ENCODE assay signal across 23 cellular contexts in the genomic region with DNA sequence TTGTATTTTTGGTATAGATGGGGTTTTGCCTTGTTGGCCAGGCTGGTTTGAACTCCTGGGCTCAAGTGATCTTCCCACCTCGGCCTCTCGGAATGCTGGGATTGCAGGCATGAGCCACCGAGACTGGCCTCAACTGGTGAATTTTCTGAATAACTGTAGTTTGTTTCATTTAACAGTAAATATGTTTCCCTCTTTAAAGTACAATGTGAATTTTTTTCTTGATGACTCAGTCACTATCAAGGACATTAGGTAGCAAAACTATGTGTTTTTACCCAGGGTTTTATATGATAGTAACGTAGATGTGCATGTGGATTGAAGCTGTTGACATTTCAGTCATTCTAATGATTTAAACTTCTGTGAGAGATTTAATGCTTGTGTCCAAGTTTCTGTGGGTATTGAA.
"Had no signal": no experiment of that assay in that cellular context is flagged by ENCODE, and none has a peak within 500 bp of the region (broad histone marks: within the 10 kb centered on the region; RNA-seq: fewer than 3 reads in every experiment).

No MANE protein-coding gene starts in this region.

- H3K4me1 Mint-ChIP-seq: activated CD4-positive, alpha-beta T cell treated with anti-CD3 and anti-CD28 coated beads, Interleukin-2, amount 10 ng/mL, durations not matched to agents 24 days and 14 days; activated CD8-positive, alpha-beta memory T cell treated with anti-CD3 and anti-CD28 coated beads, Interleukin-2, amount 10 ng/mL, durations not matched to agents 7 days and 5 days; activated T-helper 17 cell treated with anti-CD3 and anti-CD28 coated beads, Interleukin-2, amount 50 U/mL, for 72 hours had no signal

- H3K4me3 ChIP-seq: adrenal gland, gastrocnemius medialis, pancreas, psoas muscle, thyroid gland had no signal

- H3K4me3 Mint-ChIP-seq: activated CD4-positive, alpha-beta T cell treated with anti-CD3 and anti-CD28 coated beads, Interleukin-2, amount 10 ng/mL, durations not matched to agents 24 days and 14 days; activated CD8-positive, alpha-beta memory T cell treated with anti-CD3 and anti-CD28 coated beads, Interleukin-2, amount 10 ng/mL, durations not matched to agents 7 days and 5 days; activated CD8-positive, alpha-beta T cell treated with anti-CD3 and anti-CD28 coated beads for 36 hours; activated T-helper 17 cell treated with anti-CD3 and anti-CD28 coated beads, Interleukin-2, amount 50 U/mL, for 72 hours; natural killer cell treated with Interleukin-12 subunit alpha and Interleukin-12 subunit beta and Interleukin-15 and Interleukin-18, amount 100 ng/mL, for 72 hours had no signal

- H3K9me3 Mint-ChIP-seq: activated CD4-positive, alpha-beta T cell treated with anti-CD3 and anti-CD28 coated beads, Interleukin-2, amount 10 ng/mL, durations not matched to agents 24 days and 14 days; activated CD8-positive, alpha-beta T cell treated with anti-CD3 and anti-CD28 coated beads for 36 hours; activated naive CD4-positive, alpha-beta T cell treated with anti-CD3 and anti-CD28 coated beads, Interleukin-2, amount 50 U/mL, for 72 hours; activated T-helper 17 cell treated with anti-CD3 and anti-CD28 coated beads, Interleukin-2, amount 50 U/mL, for 72 hours; natural killer cell treated with Interleukin-12 subunit alpha and Interleukin-12 subunit beta and Interleukin-15 and Interleukin-18, amount 100 ng/mL, for 72 hours had no signal

- DNase-seq: activated CD4-positive, alpha-beta T cell treated with anti-CD3 and anti-CD28 coated beads, Interleukin-2, amount 10 ng/mL, durations not matched to agents 24 days and 14 days; activated CD8-positive, alpha-beta memory T cell treated with anti-CD3 and anti-CD28 coated beads, Interleukin-2, amount 10 ng/mL, durations not matched to agents 7 days and 5 days; activated CD8-positive, alpha-beta T cell treated with anti-CD3 and anti-CD28 coated beads for 36 hours; gastrocnemius medialis; hypothalamus; islet precursor cell; left cardiac atrium; midbrain; pancreas; psoas muscle; right cardiac atrium; stimulated activated CD4-positive, alpha-beta T cell treated with anti-CD3 and anti-CD28 coated beads, Interleukin-12 subunit alpha, Interleukin-12 subunit beta, amount 100 ng/mL, for 4 hours; stimulated activated CD4-positive, alpha-beta T cell treated with anti-CD3 and anti-CD28 coated beads, Interleukin-4, amount 100 ng/mL, for 4 hours; stimulated activated naive CD8-positive, alpha-beta T cell treated with anti-CD3 and anti-CD28 coated beads, Interleukin-15, Interleukin-2, amounts not matched to agents 100 U/mL and 50 U/mL, for 24 hours; SW 1271; T-helper 2 cell; thyroid gland had no signal

- H3K27me3 ChIP-seq: adrenal gland, gastrocnemius medialis, pancreas, thyroid gland had no signal

- H3K27me3 Mint-ChIP-seq: activated CD4-positive, alpha-beta T cell treated with anti-CD3 and anti-CD28 coated beads, Interleukin-2, amount 10 ng/mL, durations not matched to agents 24 days and 14 days; activated CD8-positive, alpha-beta memory T cell treated with anti-CD3 and anti-CD28 coated beads, Interleukin-2, amount 10 ng/mL, durations not matched to agents 7 days and 5 days; activated CD8-positive, alpha-beta T cell treated with anti-CD3 and anti-CD28 coated beads for 36 hours; activated T-helper 17 cell treated with anti-CD3 and anti-CD28 coated beads, Interleukin-2, amount 50 U/mL, for 72 hours; natural killer cell treated with Interleukin-12 subunit alpha and Interleukin-12 subunit beta and Interleukin-15 and Interleukin-18, amount 100 ng/mL, for 72 hours had no signal

- ATAC-seq: activated CD4-positive, CD25-positive, alpha-beta regulatory T cell treated with anti-CD3 and anti-CD28 coated beads, Interleukin-2, amount 50 U/mL, for 24 hours; activated CD8-positive, alpha-beta memory T cell treated with anti-CD3 and anti-CD28 coated beads, Interleukin-2, amount 10 ng/mL, durations not matched to agents 7 days and 5 days; activated CD8-positive, alpha-beta T cell treated with anti-CD3 and anti-CD28 coated beads for 36 hours; activated naive CD4-positive, alpha-beta T cell treated with anti-CD3 and anti-CD28 coated beads, Interleukin-2, amount 50 U/mL, for 72 hours; activated T-helper 17 cell treated with anti-CD3 and anti-CD28 coated beads, Interleukin-2, amount 50 U/mL, for 72 hours; gastrocnemius medialis; left cardiac atrium; natural killer cell treated with Interleukin-12 subunit alpha and Interleukin-12 subunit beta and Interleukin-15 and Interleukin-18, amount 100 ng/mL, for 72 hours; pancreas; psoas muscle; right cardiac atrium; stimulated activated naive CD8-positive, alpha-beta T cell treated with anti-CD3 and anti-CD28 coated beads, Interleukin-15, Interleukin-2, amounts not matched to agents 100 U/mL and 50 U/mL, for 24 hours had no signal

- H3K9me3 ChIP-seq: adrenal gland, gastrocnemius medialis, pancreas, psoas muscle, thyroid gland had no signal

- H3K27ac ChIP-seq: adrenal gland, gastrocnemius medialis, pancreas, psoas muscle, thyroid gland, VCaP had no signal

- H3K4me1 ChIP-seq: gastrocnemius medialis, pancreas, psoas muscle, thyroid gland had no signal

- H3K27ac Mint-ChIP-seq: activated CD4-positive, alpha-beta T cell treated with anti-CD3 and anti-CD28 coated beads, Interleukin-2, amount 10 ng/mL, durations not matched to agents 24 days and 14 days; activated CD8-positive, alpha-beta memory T cell treated with anti-CD3 and anti-CD28 coated beads, Interleukin-2, amount 10 ng/mL, durations not matched to agents 7 days and 5 days; activated CD8-positive, alpha-beta T cell treated with anti-CD3 and anti-CD28 coated beads for 36 hours; activated naive CD4-positive, alpha-beta T cell treated with anti-CD3 and anti-CD28 coated beads, Interleukin-2, amount 50 U/mL, for 72 hours; activated T-helper 17 cell treated with anti-CD3 and anti-CD28 coated beads, Interleukin-2, amount 50 U/mL, for 72 hours; natural killer cell treated with Interleukin-12 subunit alpha and Interleukin-12 subunit beta and Interleukin-15 and Interleukin-18, amount 100 ng/mL, for 72 hours had no signal
